ENCODE assay signal across 2 cellular contexts in the genomic region with DNA sequence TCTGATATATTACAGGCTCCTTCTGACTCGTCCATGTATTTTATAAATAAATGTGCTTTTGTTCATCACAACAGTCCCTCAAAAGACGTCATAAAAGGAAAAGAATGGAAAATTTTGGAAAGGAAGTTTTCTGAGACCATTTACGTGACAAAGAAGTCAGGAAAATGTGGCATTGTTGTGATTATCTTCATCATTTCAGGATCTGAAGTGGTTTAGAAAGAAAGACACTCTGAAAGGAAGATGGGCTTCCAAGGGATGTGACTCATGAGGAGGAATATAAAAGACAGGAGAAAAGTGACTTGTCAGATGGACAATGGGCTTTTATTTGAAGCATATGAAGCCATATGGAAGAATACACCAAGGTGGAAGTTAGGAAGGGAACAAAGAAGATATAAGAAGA.
TF ChIP-seq lines count a peak whose summit lies in the region.

No MANE protein-coding gene starts in this region.

TF ChIP-seq in HCT116, 20 proteins besides CTCF, POLR2A, EP300 and RAD21:
- TF ChIP-seq CEBPB (IDR thresholded peaks at IDR 0.05; ENCODE audit: low read depth), result no peak
- TF ChIP-seq ELF1 (IDR thresholded peaks at IDR 0.05; ENCODE audit: borderline replicate concordance, low read depth), result no peak
- TF ChIP-seq REST (IDR thresholded peaks at IDR 0.05; ENCODE audit: low read depth), result no peak
- TF ChIP-seq, protein P1, sequence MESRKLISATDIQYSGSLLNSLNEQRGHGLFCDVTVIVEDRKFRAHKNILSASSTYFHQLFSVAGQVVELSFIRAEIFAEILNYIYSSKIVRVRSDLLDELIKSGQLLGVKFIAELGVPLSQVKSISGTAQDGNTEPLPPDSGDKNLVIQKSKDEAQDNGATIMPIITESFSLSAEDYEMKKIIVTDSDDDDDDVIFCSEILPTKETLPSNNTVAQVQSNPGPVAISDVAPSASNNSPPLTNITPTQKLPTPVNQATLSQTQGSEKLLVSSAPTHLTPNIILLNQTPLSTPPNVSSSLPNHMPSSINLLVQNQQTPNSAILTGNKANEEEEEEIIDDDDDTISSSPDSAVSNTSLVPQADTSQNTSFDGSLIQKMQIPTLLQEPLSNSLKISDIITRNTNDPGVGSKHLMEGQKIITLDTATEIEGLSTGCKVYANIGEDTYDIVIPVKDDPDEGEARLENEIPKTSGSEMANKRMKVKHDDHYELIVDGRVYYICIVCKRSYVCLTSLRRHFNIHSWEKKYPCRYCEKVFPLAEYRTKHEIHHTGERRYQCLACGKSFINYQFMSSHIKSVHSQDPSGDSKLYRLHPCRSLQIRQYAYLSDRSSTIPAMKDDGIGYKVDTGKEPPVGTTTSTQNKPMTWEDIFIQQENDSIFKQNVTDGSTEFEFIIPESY (IDR thresholded peaks at IDR 0.05; ENCODE audit: extremely low read depth, insufficient replicate concordance, low read length), result no peak
- no peak for TF ChIP-seq FOSL1 (IDR thresholded peaks at IDR 0.05; ENCODE audit: low read depth)
- TF ChIP-seq ZNF274 (IDR thresholded peaks at IDR 0.05; ENCODE audit: low read depth, low read length), result no peak
- TF ChIP-seq ATF3 (IDR thresholded peaks at IDR 0.05), result no peak
- TF ChIP-seq YY1 (IDR thresholded peaks at IDR 0.05; ENCODE audit: extremely low read depth, insufficient replicate concordance, low read depth, low read length), result no peak
- no peak for TF ChIP-seq SRF (IDR thresholded peaks at IDR 0.05; ENCODE audit: low read depth)

TF ChIP-seq in endothelial cell of umbilical vein, 7 proteins besides CTCF, POLR2A, EP300 and RAD21:
- no peak for TF ChIP-seq POLR2AphosphoS5 (IDR thresholded peaks at IDR 0.05; ENCODE audit: insufficient read depth, low read depth, low read length)
- peak; percentile 13 for TF ChIP-seq FOS (IDR thresholded peaks at IDR 0.05; ENCODE audit: borderline replicate concordance, insufficient read depth, low read length)
- no peak for TF ChIP-seq GATA2 (IDR thresholded peaks at IDR 0.05; ENCODE audit: insufficient read depth, insufficient read length, low read depth, low read length)
- TF ChIP-seq MYC (IDR thresholded peaks at IDR 0.05; ENCODE audit: low read depth, low read length), result no peak
